1 cellular context compared by ENCODE assay signal in the genomic region with DNA sequence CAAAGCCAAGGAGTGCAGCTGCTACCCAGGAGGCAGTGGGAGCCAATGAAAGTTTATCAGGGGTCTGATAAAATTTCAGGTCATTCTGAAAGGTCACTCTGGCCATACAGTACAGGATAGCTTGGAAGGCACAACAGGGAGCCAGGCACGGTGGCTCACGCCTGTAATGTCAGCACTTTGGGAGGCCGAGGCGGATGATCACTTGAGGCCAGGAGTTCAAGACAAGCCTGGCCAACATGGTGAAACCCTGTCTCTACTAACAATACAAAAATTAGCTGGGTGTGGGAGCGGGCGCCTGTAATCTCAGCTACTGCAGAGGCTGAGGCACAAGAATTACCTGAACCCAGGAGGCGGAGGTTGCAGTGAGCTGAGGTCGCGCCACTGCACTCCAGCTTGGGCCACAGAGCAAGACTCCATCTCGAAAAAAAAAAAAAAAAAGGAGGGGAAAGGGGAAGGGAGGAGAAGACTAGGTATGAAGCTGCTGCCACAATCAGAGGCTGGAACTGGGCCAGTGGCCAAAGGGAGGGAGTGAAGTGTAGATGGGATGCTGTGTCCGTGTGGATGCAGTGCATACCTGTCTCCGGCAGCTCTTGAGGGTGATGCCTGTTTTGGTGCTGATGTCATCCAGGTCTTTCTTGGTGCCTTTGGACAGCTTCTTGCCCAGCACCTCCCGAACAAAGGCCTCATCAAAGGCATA.
TF ChIP-seq lines count a peak whose summit lies in the region.

No MANE protein-coding gene starts in this region.

TF ChIP-seq in endothelial cell of umbilical vein, 7 proteins besides CTCF, POLR2A, EP300 and RAD21:
- TF ChIP-seq GATA2 (IDR thresholded peaks at IDR 0.05; ENCODE audit: insufficient read depth, insufficient read length, low read depth, low read length) (no peak), MYC (IDR thresholded peaks at IDR 0.05; ENCODE audit: low read depth, low read length) (no peak), FOS (IDR thresholded peaks at IDR 0.05; ENCODE audit: borderline replicate concordance, insufficient read depth, low read length) (no peak), POLR2AphosphoS5 (IDR thresholded peaks at IDR 0.05; ENCODE audit: insufficient read depth, low read depth, low read length) (no peak)
- TF ChIP-seq, protein P1, sequence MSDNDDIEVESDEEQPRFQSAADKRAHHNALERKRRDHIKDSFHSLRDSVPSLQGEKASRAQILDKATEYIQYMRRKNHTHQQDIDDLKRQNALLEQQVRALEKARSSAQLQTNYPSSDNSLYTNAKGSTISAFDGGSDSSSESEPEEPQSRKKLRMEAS (IDR thresholded peaks at IDR 0.05; ENCODE audit: insufficient read depth, insufficient read length): no peak
